ENCODE assay signal across 18 cellular contexts in genomic region chr4:39516407-39516966, GRCh38. TPM values are rescaled to one million over a fixed set of nuclear protein-coding genes. Genes with fewer than 3 reads are reported as not detected.
A peak's percentile ranks its signal among the peaks of the same experiment; 100 is the strongest.
DNase-seq lines count a peak whose midpoint lies in the region; ATAC-seq, FAIRE-seq and TF ChIP-seq lines count a peak whose summit lies in the region.
"Had no signal": no experiment of that assay in that cellular context is flagged by ENCODE, and none has a peak within 500 bp of the region (broad histone marks: within the 10 kb centered on the region; RNA-seq: fewer than 3 reads in every experiment).

No MANE protein-coding gene starts in this region.

- peaks cover 89% of the 10 kb centered on the region for H3K79me2 ChIP-seq in astrocyte (ENCODE audit: insufficient read depth, low read length)

- H4K91ac ChIP-seq in IMR-90 (ENCODE audit: insufficient read depth, low read depth, low read length): no peak overlapping the region

- peaks cover 7% of the 10 kb centered on the region; the same call in 1 of the 2 replicates for H4K20me1 ChIP-seq in IMR-90 (ENCODE audit: insufficient read depth, low read length)
- peaks cover 38% of the 10 kb centered on the region for H4K20me1 ChIP-seq in astrocyte (ENCODE audit: insufficient read depth, low read length)

- H3K4me1 ChIP-seq in A549 (peaks cover 76% of the 10 kb centered on the region), IMR-90 (ENCODE audit: control insufficient read depth, insufficient read depth, low read length) (peaks cover 7% of the 10 kb centered on the region), astrocyte (ENCODE audit: insufficient read depth, low read length) (peaks cover 13% of the 10 kb centered on the region)

- no peak overlapping the region for H2BK120ac ChIP-seq in IMR-90 (ENCODE audit: low read depth, low read length)

- intact Hi-C loops in IMR-90 (cut with micrococcal nuclease): no loop called here

- ATAC-seq in A549 (no peak), IMR-90 (ENCODE audit: low read depth) (no peak)
- ATAC-seq: K562 had no signal

- peak overlapping the region; percentile 50 for H3K4me2 ChIP-seq in A549
- H3K4me2 ChIP-seq in IMR-90 (ENCODE audit: low read depth, low read length): no peak overlapping the region
- no peak overlapping the region for H3K4me2 ChIP-seq in astrocyte (ENCODE audit: low read length)

- H3K9me1 ChIP-seq in IMR-90 (ENCODE audit: insufficient read depth, low read length): 0 out of 2 replicates have a peak, but pooled peaks cover 8% of the 10 kb centered on the region

- H2AFZ ChIP-seq in IMR-90 (replicated peaks; ENCODE audit: low read length, poor library complexity): no peak overlapping the region
- H2AFZ ChIP-seq in astrocyte (ENCODE audit: low read depth, low read length): no peak overlapping the region

- H3K4me3 ChIP-seq in A549: no peak overlapping the region
- no peak overlapping the region for H3K4me3 ChIP-seq in IMR-90 (ENCODE audit: insufficient read depth, low read depth, low read length)
- no peak overlapping the region for H3K4me3 ChIP-seq in astrocyte (ENCODE audit: insufficient read depth, low read depth, low read length)
- H3K4me3 ChIP-seq: K562, SJSA1 had no signal

- no peak overlapping the region for H3K14ac ChIP-seq in IMR-90 (replicated peaks; ENCODE audit: low read depth, low read length)

- no peak overlapping the region for H3K23ac ChIP-seq in IMR-90 (ENCODE audit: low read depth, low read length)

- H3K27me3 Mint-ChIP-seq in astrocyte (ENCODE audit: low read depth, unreplicated experiment): no peaks in the 10 kb centered on the region
- H3K27me3 Mint-ChIP-seq in progenitor cell of endocrine pancreas: no peaks in the 10 kb centered on the region

- H3K9ac ChIP-seq in IMR-90 (ENCODE audit: low read depth, low read length): no peak overlapping the region
- no peak overlapping the region for H3K9ac ChIP-seq in astrocyte (ENCODE audit: low read length)

- H3K9me3 ChIP-seq in A549 (no peaks in the 10 kb centered on the region), IMR-90 (ENCODE audit: control insufficient read depth, insufficient read depth, low read length) (no peaks in the 10 kb centered on the region), astrocyte (ENCODE audit: insufficient read depth, low read depth, low read length) (no peaks in the 10 kb centered on the region)
- H3K9me3 ChIP-seq: SJSA1 had no signal

- no peak for TF ChIP-seq EP300 in A549 (IDR thresholded peaks at IDR 0.05)

- no peak overlapping the region for H4K8ac ChIP-seq in IMR-90 (ENCODE audit: low read depth in 2 of 2, low read length in 2 of 2)

- CTCF ChIA-PET in A549 (lab: Yijun Ruan, JAX): no interaction called here
- CTCF ChIA-PET in IMR-90 (lab: Yijun Ruan, JAX): no interaction called here

- no peak overlapping the region for H3K18ac ChIP-seq in IMR-90 (ENCODE audit: low read depth, low read length)

- in situ Hi-C loops in IMR-90 (cut with MboI; ENCODE audit: low sequenced_read_pairs): no loop called here

- TF ChIP-seq CTCF in A549 (IDR thresholded peaks at IDR 0.05): no peak
- no peak for TF ChIP-seq CTCF in IMR-90 (conservative IDR thresholded peaks at IDR 0.05; ENCODE audit: low read depth, low read length)
- TF ChIP-seq CTCF in astrocyte (IDR thresholded peaks at IDR 0.05; ENCODE audit: insufficient read depth, low read depth, low read length): no peak
- TF ChIP-seq CTCF in progenitor cell of endocrine pancreas (IDR thresholded peaks at IDR 0.05; ENCODE audit: unreplicated experiment): no peak

- TF ChIP-seq POLR2A in A549 (IDR thresholded peaks at IDR 0.05; ENCODE audit: low read length) (no peak), IMR-90 (IDR thresholded peaks at IDR 0.05; ENCODE audit: low read depth, low read length) (no peak)

- H3K4me1 Mint-ChIP-seq in astrocyte (ENCODE audit: low read depth, unreplicated experiment) (peaks cover 3% of the 10 kb centered on the region), progenitor cell of endocrine pancreas (ENCODE audit: low read depth) (peaks cover 10% of the 10 kb centered on the region)

- no peak for TF ChIP-seq RAD21 in A549 (conservative IDR thresholded peaks at IDR 0.05 in 1 of 2, IDR thresholded peaks at IDR 0.05 in 1 of 2)
- no peak for TF ChIP-seq RAD21 in IMR-90 (IDR thresholded peaks at IDR 0.05; ENCODE audit: low read length)

- H2BK15ac ChIP-seq in IMR-90 (ENCODE audit: low read depth, low read length): no peak overlapping the region

- H3K4me3 Mint-ChIP-seq in astrocyte (ENCODE audit: unreplicated experiment) (no peak overlapping the region), progenitor cell of endocrine pancreas (ENCODE audit: low read depth) (no peak overlapping the region)

- BruUV-seq in IMR-90 (replicated peaks; lab: Mats Ljungman, UMichigan): no TSS peak

- FAIRE-seq in A549 (lab: Jason Lieb, UNC): no peak
- FAIRE-seq in astrocyte (lab: Jason Lieb, UNC): no peak
- FAIRE-seq: D721Med, G401.6, K562 had no signal

- H3K36me3 ChIP-seq in IMR-90 (ENCODE audit: control insufficient read depth, insufficient read depth, low read length) (peaks cover 36% of the 10 kb centered on the region), astrocyte (ENCODE audit: insufficient read depth, low read length) (peaks cover 46% of the 10 kb centered on the region)
- H3K36me3 ChIP-seq: SJSA1 had no signal

- POLR2A ChIA-PET in A549 (lab: Yijun Ruan, JAX): interaction anchor here (1.4 to 3.5 kb wide), 2 partner anchors 10 to 14 kb away, joined by 4 to 35 read pairs; partner anchors contain the start of gene UGDH
- POLR2A ChIA-PET in IMR-90 (lab: Charles Lee; ENCODE audit: unreplicated experiment): no interaction called here

- no peaks in the 10 kb centered on the region for H3K27me3 ChIP-seq in IMR-90 (ENCODE audit: control insufficient read depth, insufficient read depth, low read length)
- no peaks in the 10 kb centered on the region for H3K27me3 ChIP-seq in astrocyte (ENCODE audit: insufficient read depth, low read length)
- H3K27me3 ChIP-seq: SJSA1 had no signal

- no peak overlapping the region for H2BK20ac ChIP-seq in IMR-90 (ENCODE audit: low read depth, low read length)

- H3K9me3 Mint-ChIP-seq in astrocyte (ENCODE audit: unreplicated experiment) (no peaks in the 10 kb centered on the region), progenitor cell of endocrine pancreas (ENCODE audit: low read depth) (no peaks in the 10 kb centered on the region)

- H2AK5ac ChIP-seq in IMR-90 (ENCODE audit: low read depth, low read length): no peak overlapping the region

- DNase-seq in A549 (ENCODE audit: low read depth in 1 of 2, low spot score in 1 of 2): no peak
- no peak for DNase-seq in IMR-90
- no peak for DNase-seq in astrocyte (ENCODE audit: low read depth)
- DNase-seq in progenitor cell of endocrine pancreas (ENCODE audit: low spot score, unreplicated experiment): no peak
- no peak for DNase-seq in NCI-H1105 (lab: John Stamatoyannopoulos, UW)
- DNase-seq in DMS 273 treated with DMSO at 0.1 percent for 48 hours (lab: John Stamatoyannopoulos, UW): no peak
- no peak for DNase-seq in DMS 273 (lab: John Stamatoyannopoulos, UW; ENCODE audit: unreplicated experiment)
- DNase-seq: ACHN, C1 segment of cervical spinal cord, H7, NCI-H1694 treated with DMSO at 0.1 percent for 48 hours, NCI-H226, NCI-H524, SW 1271 had no signal

- H3K36me3 Mint-ChIP-seq in astrocyte (ENCODE audit: low read depth, unreplicated experiment) (peaks cover 11% of the 10 kb centered on the region), progenitor cell of endocrine pancreas (ENCODE audit: insufficient read depth) (peaks cover 23% of the 10 kb centered on the region)

- no peak overlapping the region for H2AK9ac ChIP-seq in IMR-90 (replicated peaks; ENCODE audit: low read depth, low read length, poor library complexity)

- H2BK5ac ChIP-seq in IMR-90 (ENCODE audit: low read depth, low read length, poor library complexity, severe bottlenecking): peak overlapping the region; percentile 5

- no peak overlapping the region for H3K4ac ChIP-seq in IMR-90 (ENCODE audit: low read depth, low read length)

- H4K5ac ChIP-seq in IMR-90 (ENCODE audit: low read depth, low read length): no peak overlapping the region

- H3K27ac ChIP-seq in A549 (peak overlapping the region; percentile 98 to 99), IMR-90 (ENCODE audit: insufficient read depth, low read length) (no peak overlapping the region), astrocyte (ENCODE audit: low read depth, low read length) (no peak overlapping the region)
- H3K27ac ChIP-seq: SJSA1 had no signal

- no peak overlapping the region for H3K56ac ChIP-seq in IMR-90 (ENCODE audit: extremely low read depth, insufficient read depth, low read length)

- peaks cover 23 to 58% of the 10 kb centered on the region in 2 experiments for H3K79me1 ChIP-seq in IMR-90 (ENCODE audit: low read depth in 1 of 2, low read length in 2 of 2)

- 8% methylated on average over 2 of the region's 2 CpGs for WGBS in A549 (ENCODE audit: missing lambda C conversion rate)
- WGBS in IMR-90 (ENCODE audit: extremely low coverage in 2 of 2, insufficient read length in 1 of 2), 2 experiments: no CpG with 5 or more reads among the region's 2 CpGs

- peak overlapping the region; percentile 50 for H3K27ac Mint-ChIP-seq in astrocyte (ENCODE audit: unreplicated experiment)
- peak overlapping the region; percentile 81 for H3K27ac Mint-ChIP-seq in progenitor cell of endocrine pancreas

- dilution Hi-C loops in IMR-90 (cut with HindIII; ENCODE audit: low sequenced_read_pairs, unreplicated experiment): no loop called here

RNA-seq across cellular contexts. Expression of gene UGDH, which starts 10.8 kb away (rescaled TPM):
- 417 and 610 TPM in 2 replicates for polyA plus RNA-seq in A549 (2011; rRNA removed)
- 219 and 276 TPM in 2 replicates for polyA plus RNA-seq in A549 (2012; cell fraction: cytosol; rRNA removed)
- 133 and 438 TPM in 2 replicates for polyA plus RNA-seq in A549 (2012; cell fraction: nucleus; rRNA removed)
- 597 to 691 TPM (median 679 TPM) in 3 replicates for polyA plus RNA-seq in A549 (2017; fragmentation: RNase III; extraction: RNeasy Plus Mini Kit Qiagen cat#74134 plus additional on column Dnase treatment)
- 250 and 294 TPM in 2 replicates for polyA minus RNA-seq in A549 (2011; rRNA and poly(A)+ RNA removed)
- total RNA-seq in IMR-90 (2012; rRNA removed): 257 and 600 TPM in 2 replicates
- polyA plus RNA-seq in IMR-90 (2012; rRNA removed): 53.7 and 69.2 TPM in 2 replicates
- 96.2 and 97.8 TPM in 2 replicates for polyA plus RNA-seq in IMR-90 (2012; cell fraction: cytosol; rRNA removed)
- 30.0 and 57.9 TPM in 2 replicates for polyA plus RNA-seq in IMR-90 (2012; cell fraction: nucleus; rRNA removed; ENCODE audit: low replicate concordance)
- 111 and 114 TPM in 2 replicates for total RNA-seq in astrocyte
- total RNA-seq in progenitor cell of endocrine pancreas: 518 and 607 TPM in 2 replicates

RNA-seq across cellular contexts. Expression of gene LIAS, which starts 57.6 kb away (rescaled TPM):
- polyA plus RNA-seq in A549 (2011; rRNA removed) (16.0 and 22.3 TPM in 2 replicates), A549 (2017; fragmentation: RNase III; extraction: RNeasy Plus Mini Kit Qiagen cat#74134 plus additional on column Dnase treatment) (11.3 to 14.5 TPM (median 12.9 TPM) in 3 replicates), IMR-90 (2012; rRNA removed) (7.0 and 7.8 TPM in 2 replicates)
- polyA plus RNA-seq in A549 (2012; cell fraction: cytosol; rRNA removed): 7.5 and 8.6 TPM in 2 replicates
- 3.2 and 4.7 TPM in 2 replicates for polyA plus RNA-seq in A549 (2012; cell fraction: nucleus; rRNA removed)
- polyA minus RNA-seq in A549 (2011; rRNA and poly(A)+ RNA removed): 4.0 and 4.7 TPM in 2 replicates
- total RNA-seq in IMR-90 (2012; rRNA removed) (3.2 and 6.7 TPM in 2 replicates), astrocyte (9.6 and 11.0 TPM in 2 replicates), progenitor cell of endocrine pancreas (17.0 and 18.4 TPM in 2 replicates)
- 1.1 and 1.9 TPM in 2 replicates for polyA plus RNA-seq in IMR-90 (2012; cell fraction: cytosol; rRNA removed)
- 1.0 and 6.5 TPM in 2 replicates for polyA plus RNA-seq in IMR-90 (2012; cell fraction: nucleus; rRNA removed; ENCODE audit: low replicate concordance)

RNA-seq across cellular contexts. Expression of gene RPL9, which starts 57.8 kb away (rescaled TPM):
- polyA plus RNA-seq in A549 (2011; rRNA removed) (897 and 1,263 TPM in 2 replicates), A549 (2017; fragmentation: RNase III; extraction: RNeasy Plus Mini Kit Qiagen cat#74134 plus additional on column Dnase treatment) (785 to 851 TPM (median 786 TPM) in 3 replicates), IMR-90 (2012; rRNA removed) (1,087 and 1,627 TPM in 2 replicates)
- polyA plus RNA-seq in A549 (2012; cell fraction: cytosol; rRNA removed): 450 and 468 TPM in 2 replicates
- 128 and 270 TPM in 2 replicates for polyA plus RNA-seq in A549 (2012; cell fraction: nucleus; rRNA removed)
- 64.6 and 84.5 TPM in 2 replicates for polyA minus RNA-seq in A549 (2011; rRNA and poly(A)+ RNA removed)
- total RNA-seq in IMR-90 (2012; rRNA removed) (1,905 and 3,011 TPM in 2 replicates), astrocyte (963 and 1,047 TPM in 2 replicates), progenitor cell of endocrine pancreas (1,349 and 1,450 TPM in 2 replicates)
- polyA plus RNA-seq in IMR-90 (2012; cell fraction: cytosol; rRNA removed): 556 and 768 TPM in 2 replicates
- polyA plus RNA-seq in IMR-90 (2012; cell fraction: nucleus; rRNA removed; ENCODE audit: low replicate concordance): 108 and 738 TPM in 2 replicates

Comparison
In these comparisons a context has a peak if more than half of its experiments do, and no peak if none do; other contexts are left out.
1. H3K27ac ChIP-seq: peak in A549 (2 of 2); none in IMR-90 (single experiment) and astrocyte (single experiment).